8 cellular contexts compared by ENCODE assay signal in the genomic region with DNA sequence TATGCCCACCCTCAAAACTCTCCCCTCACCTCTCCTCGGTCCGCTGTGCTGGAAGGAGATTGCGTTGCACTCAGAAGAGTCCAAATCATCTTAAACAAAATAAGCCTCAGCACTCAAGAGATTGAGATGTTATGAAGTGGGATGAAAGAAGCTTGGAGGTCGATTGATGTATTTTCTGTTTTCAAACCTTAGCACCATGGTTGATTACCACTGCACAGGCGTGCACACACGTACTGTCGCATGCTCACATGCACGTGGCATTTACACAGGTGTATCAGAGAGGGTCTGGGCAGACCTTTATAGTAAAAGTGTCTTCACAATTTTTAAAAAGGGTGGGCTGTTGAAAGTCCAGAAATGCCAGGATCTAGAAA. TPM values are rescaled to one million over a fixed set of nuclear protein-coding genes. Genes with fewer than 3 reads are reported as not detected.
DNase-seq lines count a peak whose midpoint lies in the region; ATAC-seq, FAIRE-seq and TF ChIP-seq lines count a peak whose summit lies in the region.

No MANE protein-coding gene starts in this region.

- no peaks in the 10 kb centered on the region for H3K27me3 ChIP-seq in Peyer's patch

- FAIRE-seq in GM18507 (lab: Jason Lieb, UNC) (peak; percentile 31), RCC 7860 (lab: Jason Lieb, UNC) (no peak)

- peak overlapping the region in 2 of 4 donors; percentile 29 to 59 for H3K27ac ChIP-seq in Peyer's patch

- H3K4me3 ChIP-seq in Peyer's patch (peak overlapping the region; percentile 26 to 61 (median 48)), fibroblast of mammary gland (ENCODE audit: control insufficient read depth, low read depth, low read length) (peak overlapping the region; percentile 89)

- H3K36me3 ChIP-seq in Peyer's patch, result no peaks in the 10 kb centered on the region

- no peak for DNase-seq in GM18507 (ENCODE audit: extremely low spot score, insufficient read length, low read depth)
- DNase-seq in Peyer's patch, result no peak
- DNase-seq in fibroblast of mammary gland (ENCODE audit: low read depth), result no peak
- no peak for DNase-seq in sciatic nerve (ENCODE audit: low spot score)
- no peak for DNase-seq in ecto neural progenitor cell (ENCODE audit: low spot score)
- no peak for DNase-seq in T1000 (lab: John Stamatoyannopoulos, UW)
- no peak for DNase-seq in RCC 7860 (ENCODE audit: low spot score)

- peaks cover 0 to 11% (median 2%) of the 10 kb centered on the region in 4 donors for H3K4me1 ChIP-seq in Peyer's patch

- no peaks in the 10 kb centered on the region for H3K9me3 ChIP-seq in Peyer's patch

- TF ChIP-seq CTCF in Peyer's patch (IDR thresholded peaks at IDR 0.05), result no peak
- TF ChIP-seq CTCF in fibroblast of mammary gland (conservative IDR thresholded peaks at IDR 0.05; ENCODE audit: control insufficient read depth, insufficient read depth, low read depth, low read length), result no peak

- ATAC-seq in sciatic nerve (peak; percentile 18), GM21515 (IDR thresholded peaks at IDR 0.05; ENCODE audit: unreplicated experiment) (no peak)

- intact Hi-C loops in sciatic nerve (cut with DNase I), result no loop called here

- TF ChIP-seq POLR2A in Peyer's patch (IDR thresholded peaks at IDR 0.05), result no peak

RNA-seq across cellular contexts. Expression of a gene that starts 0.6 kb away (rescaled TPM):
- total RNA-seq in Peyer's patch (10 to 100 TPM in 1 of 4 donors, 1 to 10 TPM in 2, under 1 TPM in 1; 0.53 to 11.6 (median 3.3) TPM), sciatic nerve (25.7 TPM)
